Comparison of ENCODE assay signal across 1 cellular context in genomic region chr19:37506387-37507166, GRCh38.
TF ChIP-seq lines count a peak whose summit lies in the region.

Gene ZNF793, plus strand, starts transcription at chr19:37506939. Its CDS starts 16,501 bp downstream, at chr19:37523440.

TF ChIP-seq in HEK293, 187 proteins besides CTCF, POLR2A, EP300 and RAD21 (continued from another document and continues in another):
- TF ChIP-seq ZNF518A (tag by site-specific recombination; conservative IDR thresholded peaks at IDR 0.05; ENCODE audit: low read depth) (peak; percentile 54), ZNF19 (tag by site-specific recombination; IDR thresholded peaks at IDR 0.05; ENCODE audit: low read depth) (peak; percentile 84; the same call in 1 of the 2 replicates), ZNF423 (tag by site-specific recombination; IDR thresholded peaks at IDR 0.05) (no peak), ZNF416 (tag by site-specific recombination; IDR thresholded peaks at IDR 0.05) (peak; percentile 56; the same call in 1 of the 2 replicates), ZNF660 (tag by site-specific recombination; IDR thresholded peaks at IDR 0.05) (peak; percentile 86), YY1 (tag by site-specific recombination; IDR thresholded peaks at IDR 0.05) (peak; percentile 100), KLF8 (tag by site-specific recombination; IDR thresholded peaks at IDR 0.05) (peak; percentile 85), ZEB2 (tag by site-specific recombination; IDR thresholded peaks at IDR 0.05) (peak; percentile 97), SP2 (tag by site-specific recombination; IDR thresholded peaks at IDR 0.05) (peak; percentile 66), ZNF645 (tag by site-specific recombination; IDR thresholded peaks at IDR 0.05) (no peak), ZBTB21 (tag by site-specific recombination; IDR thresholded peaks at IDR 0.05) (peak; percentile 73), ZNF704 (tag by site-specific recombination; IDR thresholded peaks at IDR 0.05) (0 out of 2 replicates have a peak, but pooled peaks have one; percentile 38), ZNF132 (tag by site-specific recombination; IDR thresholded peaks at IDR 0.05; ENCODE audit: borderline replicate concordance) (no peak), ZBTB6 (tag by site-specific recombination; IDR thresholded peaks at IDR 0.05) (peak; percentile 74), ZNF2 (tag by site-specific recombination; IDR thresholded peaks at IDR 0.05) (peak; percentile 96), INSM2 (tag by site-specific recombination; IDR thresholded peaks at IDR 0.05) (peak; percentile 74), RBAK (tag by site-specific recombination; IDR thresholded peaks at IDR 0.05) (no peak), PRDM2 (tag by site-specific recombination; IDR thresholded peaks at IDR 0.05; ENCODE audit: borderline replicate concordance) (no peak), ZBTB20 (tag by site-specific recombination; IDR thresholded peaks at IDR 0.05) (peak; percentile 95), KLF16 (tag by site-specific recombination; IDR thresholded peaks at IDR 0.05) (peak; percentile 85; the same call in 1 of the 2 replicates), ZBTB26 (tag by site-specific recombination; optimal IDR thresholded peaks at IDR 0.05) (peak; percentile 51), ZSCAN16 (tag by site-specific recombination; IDR thresholded peaks at IDR 0.05) (peak; percentile 93), ZNF175 (tag by site-specific recombination; IDR thresholded peaks at IDR 0.05) (no peak), HOXD13 (CRISPR knock-in tag; IDR thresholded peaks at IDR 0.05; ENCODE audit: borderline replicate concordance) (no peak), ZNF548 (tag by site-specific recombination; IDR thresholded peaks at IDR 0.05) (no peak), KLF10 (tag by site-specific recombination; IDR thresholded peaks at IDR 0.05) (peak; percentile 91), ZSCAN5A (tag by site-specific recombination; IDR thresholded peaks at IDR 0.05) (peak; percentile 59; the same call in 1 of the 2 replicates), KLF7 (tag by site-specific recombination; IDR thresholded peaks at IDR 0.05; ENCODE audit: borderline replicate concordance) (peak; percentile 95), ZNF624 (tag by site-specific recombination; IDR thresholded peaks at IDR 0.05) (peak; percentile 74; the same call in 1 of the 2 replicates), SP7 (tag by site-specific recombination; IDR thresholded peaks at IDR 0.05) (peak; percentile 81), ZSCAN18 (tag by site-specific recombination; IDR thresholded peaks at IDR 0.05) (peak; percentile 51), GLIS2 (tag by site-specific recombination; IDR thresholded peaks at IDR 0.05) (peak; percentile 67; the same call in 1 of the 2 replicates), TRIM28 (IDR thresholded peaks at IDR 0.05; ENCODE audit: borderline replicate concordance, low read length) (peak; percentile 76), ZIC2 (tag by site-specific recombination; IDR thresholded peaks at IDR 0.05) (peak; percentile 33; the same call in 1 of the 2 replicates), ZNF24 (tag by site-specific recombination; IDR thresholded peaks at IDR 0.05) (peak; percentile 92), ZNF544 (tag by site-specific recombination; IDR thresholded peaks at IDR 0.05) (no peak), YY2 (tag by site-specific recombination; IDR thresholded peaks at IDR 0.05) (peak; percentile 100), REPIN1 (tag by site-specific recombination; IDR thresholded peaks at IDR 0.05; ENCODE audit: low read depth) (peak; percentile 85; the same call in 1 of the 2 replicates)
